Comparison of ENCODE assay signal across 25 cellular contexts in genomic region chr2:132978840-132979239, GRCh38.
DNase-seq lines count a peak whose midpoint lies in the region; ATAC-seq and TF ChIP-seq lines count a peak whose summit lies in the region.
"Had no signal": no experiment of that assay in that cellular context is flagged by ENCODE, and none has a peak within 500 bp of the region (broad histone marks: within the 10 kb centered on the region; RNA-seq: fewer than 3 reads in every experiment).

No MANE protein-coding gene starts in this region.

- TF ChIP-seq EP300 in esophagus muscularis mucosa (IDR thresholded peaks at IDR 0.05) = no peak

- no peaks in the 10 kb centered on the region for H3K36me3 ChIP-seq in esophagus muscularis mucosa
- H3K36me3 ChIP-seq: neutrophil, stomach, transverse colon had no signal

- H3K27me3 ChIP-seq in esophagus muscularis mucosa = no peaks in the 10 kb centered on the region
- H3K27me3 ChIP-seq: body of pancreas, neutrophil, stomach, transverse colon had no signal

- H3K9me3 ChIP-seq in esophagus muscularis mucosa = no peaks in the 10 kb centered on the region
- H3K9me3 ChIP-seq: body of pancreas, neutrophil, stomach, transverse colon had no signal

- no peak overlapping the region for H3K4me3 ChIP-seq in esophagus muscularis mucosa
- H3K4me3 ChIP-seq: body of pancreas, stomach, transverse colon had no signal

- ATAC-seq in GM18508 (IDR thresholded peaks at IDR 0.05; ENCODE audit: insufficient read depth, unreplicated experiment) = peak; percentile 27
- ATAC-seq in GM21423 (IDR thresholded peaks at IDR 0.05; ENCODE audit: unreplicated experiment) = peak; percentile 60
- no peak for ATAC-seq in HG02571 (IDR thresholded peaks at IDR 0.05; ENCODE audit: unreplicated experiment)
- ATAC-seq: activated CD4-positive, alpha-beta T cell treated with anti-CD3 and anti-CD28 coated beads for 36 hours; activated CD8-positive, alpha-beta memory T cell treated with anti-CD3 and anti-CD28 coated beads, Interleukin-2, amount 10 ng/mL, durations not matched to agents 7 days and 5 days; activated T-helper 17 cell treated with anti-CD3 and anti-CD28 coated beads, Interleukin-2, amount 50 U/mL, for 72 hours; body of pancreas; left ventricle myocardium superior had no signal

- WGBS in esophagus muscularis mucosa = 78% methylated on average over 6 of the region's 6 CpGs

- TF ChIP-seq CTCF in esophagus muscularis mucosa (IDR thresholded peaks at IDR 0.05) = no peak

- intact Hi-C loops in esophagus muscularis mucosa (cut with DNase I) = no loop called here

- no peak for TF ChIP-seq POLR2A in esophagus muscularis mucosa (IDR thresholded peaks at IDR 0.05; ENCODE audit: low read depth)

- H3K4me1 ChIP-seq in esophagus muscularis mucosa = peaks cover 0 to 11% (median 8%) of the 10 kb centered on the region in 4 donors
- H3K4me1 ChIP-seq: body of pancreas, stomach, transverse colon had no signal

- peak; percentile 91 for DNase-seq in MV-4-11 (lab: John Stamatoyannopoulos, UW)
- peak; percentile 35 for DNase-seq in medulla oblongata (ENCODE audit: extremely low spot score)
- DNase-seq in NCI-H1930 (lab: John Stamatoyannopoulos, UW) = no peak
- no peak for DNase-seq in NOMO-1 treated with DMSO at 0.1 percent for 48 hours (lab: John Stamatoyannopoulos, UW; ENCODE audit: unreplicated experiment)
- DNase-seq in esophagus muscularis mucosa (ENCODE audit: extremely low spot score) = no peak
- DNase-seq: activated CD4-positive, alpha-beta T cell treated with anti-CD3 and anti-CD28 coated beads for 36 hours; activated CD8-positive, alpha-beta memory T cell treated with anti-CD3 and anti-CD28 coated beads, Interleukin-2, amount 10 ng/mL, durations not matched to agents 7 days and 5 days; activated naive CD8-positive, alpha-beta T cell treated with anti-CD3 and anti-CD28 coated beads for 36 hours; body of pancreas; CD4-positive, alpha-beta T cell; cortex of kidney; DMS79; left ventricle myocardium superior; NCI-H1694 treated with DMSO at 0.1 percent for 48 hours; NCI-H748 treated with DMSO at 0.1 percent for 48 hours; SHP77; small intestine; stimulated activated CD4-positive, alpha-beta T cell treated with anti-CD3 and anti-CD28 coated beads, Interleukin-2, amount 100 ng/mL, for 48 hours; stomach; transverse colon had no signal

- H3K27ac ChIP-seq in esophagus muscularis mucosa (replicated peaks in 1 of 4) = no peak overlapping the region
- H3K27ac ChIP-seq: body of pancreas, neutrophil, stomach, transverse colon had no signal

Comparison
In these comparisons a context has a peak if more than half of its experiments do, and no peak if none do; other contexts are left out.
1. DNase-seq: peak in MV-4-11 (single experiment) and medulla oblongata (single experiment); none in NCI-H1930 (0 of 2), NOMO-1 treated with DMSO at 0.1 percent for 48 hours (single experiment) and esophagus muscularis mucosa (single experiment).